8 cellular contexts compared by ENCODE assay signal in genomic region chr2:9002637-9003365, GRCh38. TPM values are rescaled to one million over a fixed set of nuclear protein-coding genes. Genes with fewer than 3 reads are reported as not detected.
DNase-seq lines count a peak whose midpoint lies in the region; ATAC-seq, FAIRE-seq and TF ChIP-seq lines count a peak whose summit lies in the region.

No MANE protein-coding gene starts in this region.

- H3K79me2 ChIP-seq in hepatocyte: peaks cover 53% of the 10 kb centered on the region

- H3K4me2 ChIP-seq in hepatocyte: peak overlapping the region; percentile 93

- H3K36me3 ChIP-seq in adipocyte (ENCODE audit: control insufficient read depth, insufficient read depth, low read length, severe bottlenecking): no peaks in the 10 kb centered on the region
- H3K36me3 ChIP-seq in hepatocyte (replicated peaks; ENCODE audit: insufficient read depth, low read depth): no peaks in the 10 kb centered on the region

- peak; percentile 6 for ATAC-seq in GM19324 (IDR thresholded peaks at IDR 0.05; ENCODE audit: low FRiP score, unreplicated experiment)

- no peaks in the 10 kb centered on the region for H3K9me2 ChIP-seq in hepatocyte (replicated peaks; ENCODE audit: insufficient read depth)

- CTCF ChIA-PET in AG04450 (lab: Charles Lee): interaction anchor here (1.0 to 1.1 kb wide), 2 partner anchors 89 to 116 kb away, joined by 3 read pairs; no protein-coding TSS in a partner anchor

- FAIRE-seq in HTR-8/SVneo (lab: Jason Lieb, UNC): no peak

- POLR2A ChIA-PET in AG04450 (lab: Yijun Ruan, JAX): interaction anchor here (1.0 kb wide), 2 partner anchors 10 to 321 kb away, joined by 3 to 6 read pairs; partner anchors contain the start of gene ID2

- TF ChIP-seq CTCF in AG04450 (IDR thresholded peaks at IDR 0.05; ENCODE audit: low read depth, low read length) (no peak), hepatocyte (IDR thresholded peaks at IDR 0.05; ENCODE audit: poor library complexity) (no peak), retinal pigment epithelial cell (conservative IDR thresholded peaks at IDR 0.05; ENCODE audit: low read depth, low read length) (no peak)

- H3K4me1 ChIP-seq in adipocyte (ENCODE audit: control insufficient read depth, insufficient read depth, low read length): peaks cover 10% of the 10 kb centered on the region
- no peaks in the 10 kb centered on the region for H3K4me1 ChIP-seq in hepatocyte (ENCODE audit: insufficient read depth)

- H4K20me1 ChIP-seq in hepatocyte (ENCODE audit: insufficient read depth, poor library complexity, severe bottlenecking): no peaks in the 10 kb centered on the region

- 2% methylated on average over 27 of the region's 44 CpGs for WGBS in hepatocyte (ENCODE audit: low lambda C conversion rate, missing lambda C conversion rate)

- H3K27me3 ChIP-seq in AG04450 (ENCODE audit: control insufficient read depth, insufficient read depth, low read length) (no peaks in the 10 kb centered on the region), adipocyte (replicated peaks; ENCODE audit: control insufficient read depth, insufficient read depth, low read length) (no peaks in the 10 kb centered on the region), hepatocyte (no peaks in the 10 kb centered on the region)

- H3K9ac ChIP-seq in adipocyte (ENCODE audit: low read length): peak overlapping the region; percentile 78

- peak overlapping the region; percentile 75 for H3K4me3 ChIP-seq in AG04450 (ENCODE audit: low read depth, low read length)
- H3K4me3 ChIP-seq in adipocyte (ENCODE audit: low read length): peak overlapping the region; percentile 82
- H3K4me3 ChIP-seq in hepatocyte: peak overlapping the region; percentile 90
- H3K4me3 ChIP-seq in retinal pigment epithelial cell (ENCODE audit: low read length): peak overlapping the region; percentile 52

- H3K27ac ChIP-seq in AG04450 (ENCODE audit: low read depth, low read length) (no peak overlapping the region), hepatocyte (no peak overlapping the region)

- H2AFZ ChIP-seq in hepatocyte: peak overlapping the region; percentile 74

- no peak for DNase-seq in AG04450 (ENCODE audit: low read depth, low spot score)
- peak; percentile 46 for DNase-seq in NCI-H748 (lab: John Stamatoyannopoulos, UW; ENCODE audit: unreplicated experiment)
- DNase-seq in adipocyte (ENCODE audit: low read depth): peak; percentile 61
- DNase-seq in hepatocyte (ENCODE audit: low spot score): peak; percentile 21
- no peak for DNase-seq in retinal pigment epithelial cell (ENCODE audit: low read depth)
- no peak for DNase-seq in NCI-H2196 treated with DMSO at 0.1 percent for 48 hours (lab: John Stamatoyannopoulos, UW; ENCODE audit: unreplicated experiment)
- DNase-seq in HTR-8/SVneo (ENCODE audit: insufficient read length, low spot score): no peak

- H3K9me3 ChIP-seq in AG04450 (ENCODE audit: control insufficient read depth, insufficient read depth, low read length) (no peaks in the 10 kb centered on the region), adipocyte (ENCODE audit: control insufficient read depth, low read length) (no peaks in the 10 kb centered on the region), hepatocyte (ENCODE audit: low read depth) (no peaks in the 10 kb centered on the region)

RNA-seq across cellular contexts. Expression of gene MBOAT2, which starts 0.7 kb away (rescaled TPM):
- polyA plus RNA-seq in AG04450 (2011; rRNA removed): 59.2 and 75.2 TPM in 2 replicates
- polyA minus RNA-seq in AG04450 (2011; rRNA and poly(A)+ RNA removed): 32.4 and 62.7 TPM in 2 replicates
- 14.1 and 35.2 TPM in 2 replicates for total RNA-seq in hepatocyte
- polyA plus RNA-seq in hepatocyte: 22.8 and 32.5 TPM in 2 replicates

Comparison
In these comparisons a context has a peak if more than half of its experiments do, and no peak if none do; other contexts are left out.
1. DNase-seq: peak in NCI-H748 (single experiment), adipocyte (single experiment) and hepatocyte (single experiment); none in AG04450 (single experiment), retinal pigment epithelial cell (single experiment), NCI-H2196 treated with DMSO at 0.1 percent for 48 hours (single experiment) and HTR-8/SVneo (single experiment).
2. Peak in every context shown above with its lines, with median percentiles within 50 percentile points of each other: H3K4me3 ChIP-seq.